ENCODE assay signal across 8 cellular contexts in genomic region chr5:177592010-177592834, GRCh38. TPM values are rescaled to one million over a fixed set of nuclear protein-coding genes. Genes with fewer than 3 reads are reported as not detected.
A peak's percentile ranks its signal among the peaks of the same experiment; 100 is the strongest.
DNase-seq lines count a peak whose midpoint lies in the region; ATAC-seq, FAIRE-seq and TF ChIP-seq lines count a peak whose summit lies in the region.

TMED9 (plus strand) TSS chr5:177592203; CDS start chr5:177592215, 12 bp downstream.

- H3K4me1 ChIP-seq in ovary (ENCODE audit: insufficient read depth): no peaks in the 10 kb centered on the region
- peaks cover 8 to 19% of the 10 kb centered on the region in 2 donors for H3K4me1 ChIP-seq in thoracic aorta (ENCODE audit: control insufficient read depth in 1 of 2, low read depth in 2 of 2)

- no peaks in the 10 kb centered on the region for H3K9me3 Mint-ChIP-seq in activated naive CD8-positive, alpha-beta T cell treated with anti-CD3 and anti-CD28 coated beads, Interleukin-2, amount 10 ng/mL, durations not matched to agents 7 days and 5 days

- peak; percentile 96 for DNase-seq in GM03348 (ENCODE audit: low spot score)
- DNase-seq in H54 (ENCODE audit: insufficient read length, low spot score): peak; percentile 85
- peak; percentile 80 for DNase-seq in M059J (ENCODE audit: low read depth)
- peak; percentile 55 to 76 for DNase-seq in SW 1271 (lab: John Stamatoyannopoulos, UW)
- peak; percentile 94 for DNase-seq in activated naive CD8-positive, alpha-beta T cell treated with anti-CD3 and anti-CD28 coated beads, Interleukin-2, amount 10 ng/mL, durations not matched to agents 7 days and 5 days
- peak; percentile 70 to 95 (median 88) for DNase-seq in head of caudate nucleus
- DNase-seq in ovary: peak; percentile 75 to 89 (median 79)
- DNase-seq in thoracic aorta (ENCODE audit: low spot score): peak; percentile 33

- H3K27ac ChIP-seq in ovary (peak within 1 kb of the TSS in 1 of 2 donors; percentile 49), thoracic aorta (peak within 1 kb of the TSS; percentile 52 to 55)

- WGBS in ovary, 3 donors: 0 to 1% (median 0%) methylated on average over 69 to 71 of the region's 71 CpGs

- intact Hi-C loops in head of caudate nucleus (cut with DNase I): loop anchor here (5.0 kb wide), 1 partner anchor 40 kb away; the partner anchor contains the start of gene FAM193B
- intact Hi-C loops in ovary (cut with DNase I): no loop called here

- peaks cover 19% of the 10 kb centered on the region for H3K4me1 Mint-ChIP-seq in activated naive CD8-positive, alpha-beta T cell treated with anti-CD3 and anti-CD28 coated beads, Interleukin-2, amount 10 ng/mL, durations not matched to agents 7 days and 5 days

- ATAC-seq in activated naive CD8-positive, alpha-beta T cell treated with anti-CD3 and anti-CD28 coated beads, Interleukin-2, amount 10 ng/mL, durations not matched to agents 7 days and 5 days (ENCODE audit: low read depth): peak; percentile 97
- ATAC-seq in thoracic aorta (ENCODE audit: insufficient number of reproducible peaks, low FRiP score, low read depth): peak; percentile 71

- TF ChIP-seq CTCF in ovary (IDR thresholded peaks at IDR 0.05): peak; percentile 21 to 37 (median 36)
- peak; percentile 21 for TF ChIP-seq CTCF in thoracic aorta (IDR thresholded peaks at IDR 0.05)

- peaks cover 30% of the 10 kb centered on the region for H3K27me3 Mint-ChIP-seq in activated naive CD8-positive, alpha-beta T cell treated with anti-CD3 and anti-CD28 coated beads, Interleukin-2, amount 10 ng/mL, durations not matched to agents 7 days and 5 days

- H3K36me3 ChIP-seq in ovary (no peaks in the 10 kb centered on the region), thoracic aorta (peaks cover 29% of the 10 kb centered on the region)

- H3K27ac Mint-ChIP-seq in activated naive CD8-positive, alpha-beta T cell treated with anti-CD3 and anti-CD28 coated beads, Interleukin-2, amount 10 ng/mL, durations not matched to agents 7 days and 5 days: peak within 1 kb of the TSS; percentile 98

- peak; percentile 98 for TF ChIP-seq POLR2A in H54 (IDR thresholded peaks at IDR 0.05; ENCODE audit: low read depth, low read length)
- TF ChIP-seq POLR2A in ovary (IDR thresholded peaks at IDR 0.05): peak; percentile 78

- H3K4me3 ChIP-seq in ovary (peak within 1 kb of the TSS; percentile 85), thoracic aorta (peak within 1 kb of the TSS; percentile 78)

- H3K27me3 ChIP-seq in ovary: no peaks in the 10 kb centered on the region
- no peaks in the 10 kb centered on the region for H3K27me3 ChIP-seq in thoracic aorta (replicated peaks; ENCODE audit: insufficient read depth)

- peak within 1 kb of the TSS; percentile 100 for H3K4me3 Mint-ChIP-seq in activated naive CD8-positive, alpha-beta T cell treated with anti-CD3 and anti-CD28 coated beads, Interleukin-2, amount 10 ng/mL, durations not matched to agents 7 days and 5 days

- peaks cover 17% of the 10 kb centered on the region for H3K36me3 Mint-ChIP-seq in activated naive CD8-positive, alpha-beta T cell treated with anti-CD3 and anti-CD28 coated beads, Interleukin-2, amount 10 ng/mL, durations not matched to agents 7 days and 5 days

- no peaks in the 10 kb centered on the region for H3K9me3 ChIP-seq in ovary
- no peaks in the 10 kb centered on the region for H3K9me3 ChIP-seq in thoracic aorta

- no peak for TF ChIP-seq EP300 in ovary (IDR thresholded peaks at IDR 0.05)

- FAIRE-seq in H54 (lab: Jason Lieb, UNC): no peak

- POLR2A ChIA-PET in activated naive CD8-positive, alpha-beta T cell treated with anti-CD3 and anti-CD28 coated beads, Interleukin-2, amount 10 ng/mL, durations not matched to agents 7 days and 5 days (lab: Charles Lee): interaction anchor here (0.9 to 1.4 kb wide), 5 partner anchors 8 to 76 kb away, joined by 3 to 6 read pairs (median 4); partner anchors contain the start of genes B4GALT7 and DDX41

RNA-seq across cellular contexts. Expression of gene TMED9, which starts in this region (rescaled TPM):
- 179 and 205 TPM in 2 replicates for total RNA-seq in M059J (2014; rRNA removed; shearing (Covaris generic))
- total RNA-seq in activated naive CD8-positive, alpha-beta T cell treated with anti-CD3 and anti-CD28 coated beads, Interleukin-2, amount 10 ng/mL, durations not matched to agents 7 days and 5 days: 10 to 100 TPM; 81.0 to 83.2 TPM
- 100 to 1,000 TPM in 2 of 7 donors, 10 to 100 TPM in 5; 54.0 to 112 (median 80.7) TPM for total RNA-seq in ovary
- polyA plus RNA-seq in ovary: 10 to 100 TPM; 68.5 to 80.3 TPM
- 100 to 1,000 TPM; 103 to 119 TPM for total RNA-seq in thoracic aorta

Comparison
In these comparisons a context has a peak if more than half of its experiments do, and no peak if none do; other contexts are left out.
1. DNase-seq: peak in every context shown above with its lines; median percentile 96 in GM03348; 94 in activated naive CD8-positive, alpha-beta T cell treated with anti-CD3 and anti-CD28 coated beads, Interleukin-2, amount 10 ng/mL, durations not matched to agents 7 days and 5 days; 88 in head of caudate nucleus; 85 in H54; 80 in M059J; 79 in ovary; 66 in SW 1271; 33 in thoracic aorta.